11 cellular contexts compared by ENCODE assay signal in the genomic region with DNA sequence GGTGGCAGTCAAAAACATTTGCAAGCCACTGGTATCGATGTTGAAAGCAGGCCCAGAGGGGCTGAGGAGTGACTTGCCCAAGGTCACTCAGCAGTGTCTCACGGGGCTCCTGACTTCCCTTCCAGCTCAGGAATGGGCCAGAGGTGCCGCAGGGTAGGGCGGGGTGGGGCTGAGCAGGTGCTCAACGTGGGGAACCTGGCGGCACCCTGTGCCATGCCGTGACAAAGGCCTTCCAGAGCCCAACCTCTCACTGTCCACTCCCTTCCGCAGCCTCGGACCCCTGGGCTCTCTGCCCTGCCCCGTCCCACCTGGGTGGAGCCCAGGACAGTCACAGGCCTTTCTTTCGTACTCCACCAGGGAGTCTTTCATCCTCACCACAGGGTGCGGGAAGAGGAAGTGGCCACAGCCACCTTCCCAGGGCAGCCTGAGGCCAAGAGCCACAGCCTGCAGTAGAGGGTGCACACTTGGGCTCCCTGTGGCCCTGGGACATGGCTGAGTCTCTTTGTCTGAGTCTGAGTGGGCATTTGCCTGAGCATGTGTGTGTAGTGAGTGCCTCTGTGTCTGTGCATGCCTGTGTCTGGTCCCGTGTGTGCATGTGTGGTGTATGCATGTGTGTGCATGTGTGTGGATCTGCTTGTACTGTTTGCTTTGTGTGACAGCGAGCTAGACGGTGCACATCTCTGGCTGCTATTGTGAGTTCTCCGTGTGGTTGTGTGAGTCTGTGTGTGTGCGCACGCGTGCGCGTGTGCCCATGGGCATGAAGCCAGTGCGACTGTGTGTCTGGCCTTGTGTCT. TPM values are rescaled to one million over a fixed set of nuclear protein-coding genes. Genes with fewer than 3 reads are reported as not detected.
DNase-seq lines count a peak whose midpoint lies in the region; FAIRE-seq and TF ChIP-seq lines count a peak whose summit lies in the region.
"Had no signal": no experiment of that assay in that cellular context is flagged by ENCODE, and none has a peak within 500 bp of the region (broad histone marks: within the 10 kb centered on the region; RNA-seq: fewer than 3 reads in every experiment).

No MANE protein-coding gene starts in this region.

- H3K27ac ChIP-seq in Peyer's patch (peak overlapping the region; percentile 38 to 85 (median 64)), skeletal muscle tissue (ENCODE audit: low read depth, low read length) (peak overlapping the region; percentile 25)
- H3K27ac ChIP-seq: 22Rv1 had no signal

- no peak for TF ChIP-seq POLR2A in Peyer's patch (IDR thresholded peaks at IDR 0.05)

- H3K4me3 ChIP-seq in Peyer's patch (no peak overlapping the region), epithelial cell of esophagus (ENCODE audit: low read length) (no peak overlapping the region), skeletal muscle tissue (ENCODE audit: low read length in 3 of 3) (peak overlapping the region in 2 of 3 donors; percentile 34 to 64)

- no peaks in the 10 kb centered on the region for H3K27me3 ChIP-seq in Peyer's patch
- H3K27me3 ChIP-seq in skeletal muscle tissue (ENCODE audit: control insufficient read depth in 3 of 3, insufficient read depth in 3 of 3, low read length in 3 of 3), result peaks cover 6 to 18% (median 16%) of the 10 kb centered on the region in 3 donors

- peak overlapping the region in 2 of 3 donors; percentile 17 to 74 for H3K9ac ChIP-seq in skeletal muscle tissue (ENCODE audit: low read depth in 1 of 3, low read length in 3 of 3)

- DNase-seq in DMS153 (lab: John Stamatoyannopoulos, UW) (peak; percentile 63), DMS153 treated with DMSO at 0.1 percent for 48 hours (lab: John Stamatoyannopoulos, UW; ENCODE audit: unreplicated experiment) (no peak), Peyer's patch (peak in 1 of 3 donors; percentile 75), epithelial cell of esophagus (ENCODE audit: low read depth) (peak; percentile 48), NCI-H1048 (lab: John Stamatoyannopoulos, UW) (no peak), frontal cortex (ENCODE audit: low spot score in 2 of 2) (no peak), NCI-H446 (lab: John Stamatoyannopoulos, UW) (no peak)
- DNase-seq: stimulated activated CD4-positive, alpha-beta T cell treated with anti-CD3 and anti-CD28 coated beads, Interleukin-1b, Interleukin-23, amount 100 ng/mL, for 48 hours had no signal

- no peak for FAIRE-seq in frontal cortex (lab: Jason Lieb, UNC)

- peaks cover 4 to 62% (median 5%) of the 10 kb centered on the region in 4 donors for H3K4me1 ChIP-seq in Peyer's patch
- peaks cover 15 to 23% (median 22%) of the 10 kb centered on the region in 3 donors for H3K4me1 ChIP-seq in skeletal muscle tissue (ENCODE audit: control insufficient read depth in 3 of 3, insufficient read depth in 3 of 3, low read length in 3 of 3)

- H3K9me3 ChIP-seq in Peyer's patch (no peaks in the 10 kb centered on the region), skeletal muscle tissue (ENCODE audit: control insufficient read depth in 3 of 3, low read length in 3 of 3) (no peaks in the 10 kb centered on the region)

- TF ChIP-seq CTCF in Peyer's patch (IDR thresholded peaks at IDR 0.05) (no peak), epithelial cell of esophagus (IDR thresholded peaks at IDR 0.05; ENCODE audit: insufficient read depth, low read depth, low read length, missing control alignments) (no peak)

- H3K36me3 ChIP-seq in Peyer's patch (no peaks in the 10 kb centered on the region), skeletal muscle tissue (ENCODE audit: control insufficient read depth in 3 of 3, insufficient read depth in 3 of 3, low read length in 3 of 3) (no peaks in the 10 kb centered on the region)

RNA-seq across cellular contexts. Expression of a gene that starts 6.0 kb away (rescaled TPM):
- 10 to 100 TPM in 2 of 4 donors, 1 to 10 TPM in 2; 7.4 to 19.3 (median 10.6) TPM for total RNA-seq in Peyer's patch
- total RNA-seq in skeletal muscle tissue, result 0.52 TPM
- not detected for total RNA-seq in frontal cortex

RNA-seq across cellular contexts. Expression of a gene that starts 14.0 kb away (rescaled TPM):
- not detected for total RNA-seq in Peyer's patch
- 0.52 TPM for total RNA-seq in skeletal muscle tissue
- total RNA-seq in frontal cortex, result 0.41 TPM
- total RNA-seq: kidney epithelial cell had no signal

RNA-seq across cellular contexts. Expression of a gene that starts 36.7 kb away (rescaled TPM):
- 10 to 100 TPM in 1 of 4 donors, 1 to 10 TPM in 3; 1.8 to 11.6 (median 6.0) TPM for total RNA-seq in Peyer's patch
- total RNA-seq in skeletal muscle tissue, result 2.6 TPM
- 2.4 TPM for total RNA-seq in frontal cortex

Comparison
In these comparisons a context has a peak if more than half of its experiments do, and no peak if none do; other contexts are left out.
1. DNase-seq: peak in DMS153 (single experiment) and epithelial cell of esophagus (single experiment); none in DMS153 treated with DMSO at 0.1 percent for 48 hours (single experiment), NCI-H1048 (single experiment), frontal cortex (0 of 2) and NCI-H446 (0 of 2).
2. H3K4me3 ChIP-seq: peak in skeletal muscle tissue (2 of 3); none in Peyer's patch (0 of 4) and epithelial cell of esophagus (single experiment).